Comparison of ENCODE assay signal across 25 cellular contexts in genomic region chr17:78793415-78793814, GRCh38. TPM values are rescaled to one million over a fixed set of nuclear protein-coding genes. Genes with fewer than 3 reads are reported as not detected.
A peak's percentile ranks its signal among the peaks of the same experiment; 100 is the strongest.
DNase-seq lines count a peak whose midpoint lies in the region; ATAC-seq and TF ChIP-seq lines count a peak whose summit lies in the region.
"Had no signal": no experiment of that assay in that cellular context is flagged by ENCODE, and none has a peak within 500 bp of the region (broad histone marks: within the 10 kb centered on the region; RNA-seq: fewer than 3 reads in every experiment).

No MANE protein-coding gene starts in this region.

- DNase-seq in Caco-2 (no peak), RWPE1 (ENCODE audit: low spot score) (no peak), posterior vena cava (ENCODE audit: low spot score) (peak; percentile 68), HFFc6 (no peak), cerebellar cortex (ENCODE audit: low spot score) (no peak), HPDE6-E6E7 (ENCODE audit: extremely low spot score) (no peak)
- DNase-seq in effector memory CD8-positive, alpha-beta T cell: no peak
- DNase-seq: activated CD4-positive, CD25-positive, alpha-beta regulatory T cell treated with anti-CD3 and anti-CD28 coated beads, Interleukin-2, amount 50 U/mL, for 72 hours; COR-L47; DND-41; erythroblast; hypothalamus; NCI-H1092; NCI-H187 treated with DMSO at 0.1 percent for 48 hours; NCI-H526 treated with DMSO at 0.1 percent for 48 hours; nucleus accumbens; retina; stimulated activated CD4-positive, alpha-beta T cell treated with anti-CD3 and anti-CD28 coated beads, Interleukin-12 subunit alpha, Interleukin-12 subunit beta, amount 100 ng/mL, for 4 hours; stimulated activated CD4-positive, alpha-beta T cell treated with anti-CD3 and anti-CD28 coated beads, Interleukin-4, amount 100 ng/mL, for 4 hours; stomach had no signal

- H3K4me3 Mint-ChIP-seq in Caco-2 (ENCODE audit: unreplicated experiment) (no peak overlapping the region), HFFc6 (no peak overlapping the region)
- H3K4me3 Mint-ChIP-seq in effector memory CD8-positive, alpha-beta T cell: peak overlapping the region in 1 of 2 donors; percentile 1
- H3K4me3 Mint-ChIP-seq: activated T-helper 1 cell treated with anti-CD3 and anti-CD28 coated beads, Interleukin-12 subunit alpha, Interleukin-12 subunit beta, Interleukin-2, Interleukin-4 antibody, amounts not matched to agents 30 ng/mL and 10 ng/mL and 1 ng/mL, durations not matched to agents 14 hours and 24 hours and 36 hours had no signal

- TF ChIP-seq CTCF in Caco-2 (IDR thresholded peaks at IDR 0.05; ENCODE audit: insufficient read depth in 1 of 2, low read depth in 1 of 2, low read length in 1 of 2, severe bottlenecking in 1 of 2, unreplicated experiment in 1 of 2) (no peak), RWPE1 (conservative IDR thresholded peaks at IDR 0.05; ENCODE audit: low read depth) (no peak), HFFc6 (IDR thresholded peaks at IDR 0.05) (no peak)

- peak overlapping the region; percentile 42 for H3K27ac Mint-ChIP-seq in Caco-2 (ENCODE audit: unreplicated experiment)
- H3K27ac Mint-ChIP-seq in effector memory CD8-positive, alpha-beta T cell: peak overlapping the region; percentile 91 to 93
- no peak overlapping the region for H3K27ac Mint-ChIP-seq in HFFc6
- H3K27ac Mint-ChIP-seq: activated T-helper 1 cell treated with anti-CD3 and anti-CD28 coated beads, Interleukin-12 subunit alpha, Interleukin-12 subunit beta, Interleukin-2, Interleukin-4 antibody, amounts not matched to agents 30 ng/mL and 10 ng/mL and 1 ng/mL, durations not matched to agents 14 hours and 24 hours and 36 hours had no signal

- H3K36me3 ChIP-seq in Caco-2 (ENCODE audit: control insufficient read depth, insufficient read depth, low read length): no peaks in the 10 kb centered on the region; the same call in 1 of the 2 replicates

- no peak overlapping the region for H3K4me3 ChIP-seq in Caco-2 (ENCODE audit: low read depth, low read length)
- H3K4me3 ChIP-seq: cardiac muscle cell, gastroesophageal sphincter, stomach had no signal

- BruUV-seq in Caco-2 (replicated peaks; lab: Mats Ljungman, UMichigan): no TSS peak

- no peaks in the 10 kb centered on the region for H3K9me3 ChIP-seq in Caco-2
- H3K9me3 ChIP-seq: gastroesophageal sphincter, stomach had no signal

- CTCF ChIA-PET in Caco-2 (lab: Charles Lee): no interaction called here
- CTCF ChIA-PET in RWPE1 (lab: Yijun Ruan, JAX): interaction anchor here (0.6 kb wide), 1 partner anchor 1064 kb away, joined by 6 read pairs; no protein-coding TSS in a partner anchor

- no peaks in the 10 kb centered on the region for H3K4me1 ChIP-seq in Caco-2

- H3K4me1 Mint-ChIP-seq in Caco-2 (ENCODE audit: low read depth, unreplicated experiment) (no peaks in the 10 kb centered on the region), HFFc6 (ENCODE audit: low read depth) (peaks cover 30% of the 10 kb centered on the region)
- H3K4me1 Mint-ChIP-seq in effector memory CD8-positive, alpha-beta T cell (ENCODE audit: low read depth in 2 of 2): peaks cover 44 to 48% of the 10 kb centered on the region in 2 donors

- H3K9me3 Mint-ChIP-seq in Caco-2 (ENCODE audit: unreplicated experiment): no peaks in the 10 kb centered on the region
- H3K9me3 Mint-ChIP-seq in effector memory CD8-positive, alpha-beta T cell: no peaks in the 10 kb centered on the region
- H3K9me3 Mint-ChIP-seq in HFFc6: no peaks in the 10 kb centered on the region
- H3K9me3 Mint-ChIP-seq: activated T-helper 1 cell treated with anti-CD3 and anti-CD28 coated beads, Interleukin-12 subunit alpha, Interleukin-12 subunit beta, Interleukin-2, Interleukin-4 antibody, amounts not matched to agents 30 ng/mL and 10 ng/mL and 1 ng/mL, durations not matched to agents 14 hours and 24 hours and 36 hours had no signal

- H3K27me3 Mint-ChIP-seq in Caco-2 (ENCODE audit: insufficient read depth, unreplicated experiment) (no peaks in the 10 kb centered on the region), HFFc6 (ENCODE audit: insufficient read depth) (peaks cover 4% of the 10 kb centered on the region; the same call in 1 of the 2 replicates)
- H3K27me3 Mint-ChIP-seq in effector memory CD8-positive, alpha-beta T cell: no peaks in the 10 kb centered on the region

- H3K27ac ChIP-seq in RWPE1: peak overlapping the region; percentile 12; the same call in 1 of the 2 replicates
- H3K27ac ChIP-seq: cardiac muscle cell, gastroesophageal sphincter, stomach had no signal

- intact Hi-C loops in Caco-2 (cut with micrococcal nuclease; ENCODE audit: unreplicated experiment) (no loop called here), posterior vena cava (cut with DNase I) (no loop called here)

- H3K36me3 Mint-ChIP-seq in Caco-2 (ENCODE audit: insufficient read depth, unreplicated experiment) (peaks cover 65% of the 10 kb centered on the region), HFFc6 (ENCODE audit: low read depth) (peaks cover 44% of the 10 kb centered on the region)
- peaks cover 93% of the 10 kb centered on the region for H3K36me3 Mint-ChIP-seq in effector memory CD8-positive, alpha-beta T cell (ENCODE audit: insufficient read depth)

- POLR2A ChIA-PET in Caco-2 (lab: Charles Lee): no interaction called here
- POLR2A ChIA-PET in RWPE1 (lab: Yijun Ruan, JAX; ENCODE audit: low non-redundant PET): no interaction called here

- no peaks in the 10 kb centered on the region for H3K27me3 ChIP-seq in Caco-2 (replicated peaks; ENCODE audit: control insufficient read depth, insufficient read depth, low read length)
- H3K27me3 ChIP-seq: cardiac muscle cell, gastroesophageal sphincter, stomach had no signal

- ATAC-seq in effector memory CD8-positive, alpha-beta T cell (replicated peaks): peak; percentile 10
- no peak for ATAC-seq in GM19035 (IDR thresholded peaks at IDR 0.05; ENCODE audit: unreplicated experiment)
- ATAC-seq: gastroesophageal sphincter, SK-N-SH treated with all-trans-retinoic acid at 6 μM for 48 hours had no signal

RNA-seq across cellular contexts. Expression of gene CYTH1, which starts 11.3 kb away (rescaled TPM):
- total RNA-seq in Caco-2 (2022): 26.5 and 29.6 TPM in 2 replicates
- 10 to 100 TPM; 27.0 to 42.9 TPM for total RNA-seq in posterior vena cava
- 10 to 100 TPM in 4 of 6 experiments, 1 to 10 TPM in 2; 7.7 to 15.3 (median 10.9) TPM for total RNA-seq in HFFc6 (2021; fragmentation: NEBNext Ultra II Directional; extraction: Animal tissue kit (Norgen Biotek cat#: 25700))

RNA-seq across cellular contexts. Expression of gene USP36, which starts 47.2 kb away (rescaled TPM):
- 103 and 108 TPM in 2 replicates for total RNA-seq in Caco-2 (2022)
- 10 to 100 TPM; 47.1 to 52.1 TPM for total RNA-seq in posterior vena cava
- total RNA-seq in HFFc6 (2021; fragmentation: NEBNext Ultra II Directional; extraction: Animal tissue kit (Norgen Biotek cat#: 25700)): 10 to 100 TPM; 43.6 to 50.3 (median 46.2) TPM
